Comparison of ENCODE assay signal across 11 cellular contexts in the genomic region with DNA sequence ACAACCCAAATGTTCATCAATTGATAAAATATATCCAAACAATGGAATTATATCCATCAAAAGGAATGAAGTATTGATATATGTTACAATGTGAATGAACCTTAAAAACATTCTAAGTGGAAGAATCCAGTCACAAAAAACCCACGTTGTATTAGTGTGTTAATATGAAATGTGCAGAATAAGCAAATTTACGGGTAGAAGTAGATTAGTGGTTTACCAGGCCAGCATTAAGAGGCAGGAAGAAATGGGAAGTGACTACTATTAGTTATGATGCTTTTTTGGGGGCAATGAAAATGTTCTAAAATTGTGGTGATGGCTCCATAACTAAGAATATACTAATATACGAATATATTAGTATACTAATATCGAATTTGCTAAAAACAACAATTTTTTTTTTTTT. TPM values are rescaled to one million over a fixed set of nuclear protein-coding genes. Genes with fewer than 3 reads are reported as not detected.
DNase-seq lines count a peak whose midpoint lies in the region; ATAC-seq and TF ChIP-seq lines count a peak whose summit lies in the region.
"Had no signal": no experiment of that assay in that cellular context is flagged by ENCODE, and none has a peak within 500 bp of the region (broad histone marks: within the 10 kb centered on the region; RNA-seq: fewer than 3 reads in every experiment).

No MANE protein-coding gene starts in this region.

- peaks cover 2% of the 10 kb centered on the region for H3K27me3 Mint-ChIP-seq in activated CD4-positive, alpha-beta memory T cell treated with anti-CD3 and anti-CD28 coated beads, Interleukin-2, amount 10 ng/mL, durations not matched to agents 7 days and 5 days
- H3K27me3 Mint-ChIP-seq in type B pancreatic cell, result peaks cover under 1% of the 10 kb centered on the region

- no peaks in the 10 kb centered on the region for H3K36me3 ChIP-seq in iPS-15b (ENCODE audit: control insufficient read depth, insufficient read depth, low read length)
- H3K36me3 ChIP-seq: tibial artery, WERI-Rb-1 had no signal

- TF ChIP-seq CTCF in type B pancreatic cell (conservative IDR thresholded peaks at IDR 0.05), result no peak

- ATAC-seq in right cardiac atrium, result no peak

- H3K9me3 Mint-ChIP-seq in activated CD4-positive, alpha-beta memory T cell treated with anti-CD3 and anti-CD28 coated beads, Interleukin-2, amount 10 ng/mL, durations not matched to agents 7 days and 5 days, result peaks cover 15% of the 10 kb centered on the region
- no peaks in the 10 kb centered on the region for H3K9me3 Mint-ChIP-seq in type B pancreatic cell

- H3K9me3 ChIP-seq in right cardiac atrium (ENCODE audit: control insufficient read depth, low read length), result no peaks in the 10 kb centered on the region
- H3K9me3 ChIP-seq in iPS-15b (ENCODE audit: control insufficient read depth, insufficient read depth, low read length), result no peaks in the 10 kb centered on the region
- H3K9me3 ChIP-seq: tibial artery had no signal

- DNase-seq in right cardiac atrium (no peak), cardiac septum (ENCODE audit: low spot score) (no peak), type B pancreatic cell (ENCODE audit: extremely low spot score, unreplicated experiment) (no peak), dermis blood vessel endothelial cell (no peak), HUDEP-2 (lab: John Stamatoyannopoulos, UW; ENCODE audit: unreplicated experiment in 76 of 76) (no peak), superior temporal gyrus (ENCODE audit: extremely low spot score) (no peak)
- no peak for DNase-seq in activated CD4-positive, alpha-beta memory T cell treated with anti-CD3 and anti-CD28 coated beads, Interleukin-2, amount 10 ng/mL, durations not matched to agents 7 days and 5 days
- DNase-seq: NCI-H1092 treated with DMSO at 0.1 percent for 48 hours, tibial artery, WERI-Rb-1 had no signal

- no peak overlapping the region for H3K27ac Mint-ChIP-seq in activated CD4-positive, alpha-beta memory T cell treated with anti-CD3 and anti-CD28 coated beads, Interleukin-2, amount 10 ng/mL, durations not matched to agents 7 days and 5 days
- peak overlapping the region; percentile 33 for H3K27ac Mint-ChIP-seq in type B pancreatic cell

- POLR2A ChIA-PET in activated CD4-positive, alpha-beta memory T cell treated with anti-CD3 and anti-CD28 coated beads, Interleukin-2, amount 10 ng/mL, durations not matched to agents 7 days and 5 days (lab: Charles Lee), result no interaction called here

- no peaks in the 10 kb centered on the region for H3K27me3 ChIP-seq in right cardiac atrium (ENCODE audit: control insufficient read depth, insufficient read depth)
- H3K27me3 ChIP-seq in iPS-15b (ENCODE audit: control insufficient read depth, insufficient read depth, low read length), result no peaks in the 10 kb centered on the region
- H3K27me3 ChIP-seq: tibial artery had no signal

- peak overlapping the region; percentile 66 for H3K4me3 Mint-ChIP-seq in activated CD4-positive, alpha-beta memory T cell treated with anti-CD3 and anti-CD28 coated beads, Interleukin-2, amount 10 ng/mL, durations not matched to agents 7 days and 5 days
- H3K4me3 Mint-ChIP-seq in type B pancreatic cell, result peak overlapping the region; percentile 82

- no peak overlapping the region for H3K27ac ChIP-seq in right cardiac atrium (ENCODE audit: low read length)
- H3K27ac ChIP-seq: WERI-Rb-1 had no signal

- H3K36me3 Mint-ChIP-seq in activated CD4-positive, alpha-beta memory T cell treated with anti-CD3 and anti-CD28 coated beads, Interleukin-2, amount 10 ng/mL, durations not matched to agents 7 days and 5 days (ENCODE audit: low read depth), result peaks cover 30% of the 10 kb centered on the region
- no peaks in the 10 kb centered on the region for H3K36me3 Mint-ChIP-seq in type B pancreatic cell

- 77% methylated on average over 4 of the region's 4 CpGs for WGBS in right cardiac atrium

- H3K9ac ChIP-seq in iPS-15b (ENCODE audit: low read depth, low read length), result no peak overlapping the region

- H3K4me1 Mint-ChIP-seq in activated CD4-positive, alpha-beta memory T cell treated with anti-CD3 and anti-CD28 coated beads, Interleukin-2, amount 10 ng/mL, durations not matched to agents 7 days and 5 days, result peaks cover 32% of the 10 kb centered on the region
- H3K4me1 Mint-ChIP-seq in type B pancreatic cell (ENCODE audit: unreplicated experiment), result peaks cover 17% of the 10 kb centered on the region

- intact Hi-C loops in right cardiac atrium (cut with DNase I) (no loop called here), cardiac septum (cut with DNase I) (no loop called here)

- H3K4me1 ChIP-seq in right cardiac atrium (ENCODE audit: control insufficient read depth, insufficient read depth, low read length) (peaks cover 5% of the 10 kb centered on the region), iPS-15b (ENCODE audit: control insufficient read depth, insufficient read depth, low read length) (no peaks in the 10 kb centered on the region)

- CTCF ChIA-PET in activated CD4-positive, alpha-beta memory T cell treated with anti-CD3 and anti-CD28 coated beads, Interleukin-2, amount 10 ng/mL, durations not matched to agents 7 days and 5 days (lab: Charles Lee), result interaction anchor here (1.9 kb wide), 1 partner anchor 1206 kb away, joined by 5 read pairs; no protein-coding TSS in a partner anchor

- H3K4me3 ChIP-seq in right cardiac atrium (ENCODE audit: low read length), result peak overlapping the region; percentile 77
- H3K4me3 ChIP-seq in iPS-15b (ENCODE audit: low read depth, low read length), result peak overlapping the region; percentile 99

RNA-seq across cellular contexts. Expression of a gene that starts 1.5 kb away (rescaled TPM):
- total RNA-seq in right cardiac atrium (10 to 100 TPM; 25.3 to 32.7 (median 28.7) TPM), cardiac septum (28.4 TPM), type B pancreatic cell (ENCODE audit: low replicate concordance) (42.1 and 61.6 TPM in 2 replicates), dermis blood vessel endothelial cell (41.0 and 71.0 TPM in 2 replicates)
- 54.9 TPM for polyA plus RNA-seq in right cardiac atrium
- total RNA-seq in activated CD4-positive, alpha-beta memory T cell treated with anti-CD3 and anti-CD28 coated beads, Interleukin-2, amount 10 ng/mL, durations not matched to agents 7 days and 5 days, result 10 to 100 TPM; 36.8 to 44.3 TPM

RNA-seq across cellular contexts. Expression of a gene that starts 58.9 kb away (rescaled TPM):
- total RNA-seq in right cardiac atrium (10 to 100 TPM; 42.7 to 51.6 (median 44.7) TPM), cardiac septum (48.6 TPM), type B pancreatic cell (ENCODE audit: low replicate concordance) (32.1 and 32.5 TPM in 2 replicates), dermis blood vessel endothelial cell (20.1 and 29.1 TPM in 2 replicates)
- polyA plus RNA-seq in right cardiac atrium, result 17.9 TPM
- total RNA-seq in activated CD4-positive, alpha-beta memory T cell treated with anti-CD3 and anti-CD28 coated beads, Interleukin-2, amount 10 ng/mL, durations not matched to agents 7 days and 5 days, result 1 to 10 TPM; 6.3 to 6.5 TPM
